In genomic region chr6:29444031-29444430, GRCh38 we compare ENCODE assay signal across 21 cellular contexts. TPM values are rescaled to one million over a fixed set of nuclear protein-coding genes. Genes with fewer than 3 reads are reported as not detected.
"Had no signal": no experiment of that assay in that cellular context is flagged by ENCODE, and none has a peak within 500 bp of the region (broad histone marks: within the 10 kb centered on the region; RNA-seq: fewer than 3 reads in every experiment).

No MANE protein-coding gene starts in this region.

RNA-seq across cellular contexts. Expression of gene OR10C1, which starts 4.9 kb away (rescaled TPM):
- total RNA-seq: activated naive CD4-positive, alpha-beta T cell treated with anti-CD3 and anti-CD28 coated beads for 36 hours; activated naive CD4-positive, alpha-beta T cell treated with anti-CD3 and anti-CD28 coated beads, Interleukin-2, amount 50 U/mL, for 72 hours; activated naive CD8-positive, alpha-beta T cell treated with anti-CD3 and anti-CD28 coated beads for 36 hours; activated naive CD8-positive, alpha-beta T cell treated with anti-CD3 and anti-CD28 coated beads, Interleukin-2, amount 10 ng/mL, durations not matched to agents 7 days and 5 days; activated T-cell treated with anti-CD3 and anti-CD28 coated beads, Interleukin-2, amount 50 U/mL, for 4 hours; activated T-cell treated with anti-CD3 and anti-CD28 coated beads, Interleukin-2, amount 50 U/mL, for 72 hours; activated T-helper 1 cell treated with anti-CD3 and anti-CD28 coated beads, Interleukin-12 subunit alpha, Interleukin-12 subunit beta, Interleukin-2, Interleukin-4 antibody, amounts not matched to agents 30 ng/mL and 10 ng/mL and 1 ng/mL, durations not matched to agents 14 hours and 24 hours and 36 hours; activated T-helper 17 cell treated with anti-CD3 and anti-CD28 coated beads, Interleukin-2, amount 50 U/mL, for 72 hours; activated T-helper 2 cell treated with anti-CD3 and anti-CD28 coated beads, Interferon-gamma antibody, Interleukin-2, Interleukin-4, amounts not matched to agents 10 μg/mL and 5 μg/mL and 100 μg/mL, durations not matched to agents 14 hours and 24 hours and 36 hours; adrenal gland; aorta; ascending aorta; astrocyte; body of pancreas; breast epithelium; bronchial epithelial cell; cardiac muscle cell; cardiac septum; cerebellum; chondrocyte had no signal
- polyA plus RNA-seq: adipose tissue, adrenal gland, aorta, cardiac muscle cell had no signal

RNA-seq across cellular contexts. Expression of gene OR11A1, which starts 12.8 kb away (rescaled TPM):
- total RNA-seq: activated naive CD4-positive, alpha-beta T cell treated with anti-CD3 and anti-CD28 coated beads for 36 hours; activated naive CD4-positive, alpha-beta T cell treated with anti-CD3 and anti-CD28 coated beads, Interleukin-2, amount 50 U/mL, for 72 hours; activated naive CD8-positive, alpha-beta T cell treated with anti-CD3 and anti-CD28 coated beads for 36 hours; activated naive CD8-positive, alpha-beta T cell treated with anti-CD3 and anti-CD28 coated beads, Interleukin-2, amount 10 ng/mL, durations not matched to agents 7 days and 5 days; activated T-cell treated with anti-CD3 and anti-CD28 coated beads, Interleukin-2, amount 50 U/mL, for 4 hours; activated T-cell treated with anti-CD3 and anti-CD28 coated beads, Interleukin-2, amount 50 U/mL, for 72 hours; activated T-helper 1 cell treated with anti-CD3 and anti-CD28 coated beads, Interleukin-12 subunit alpha, Interleukin-12 subunit beta, Interleukin-2, Interleukin-4 antibody, amounts not matched to agents 30 ng/mL and 10 ng/mL and 1 ng/mL, durations not matched to agents 14 hours and 24 hours and 36 hours; activated T-helper 17 cell treated with anti-CD3 and anti-CD28 coated beads, Interleukin-2, amount 50 U/mL, for 72 hours; activated T-helper 2 cell treated with anti-CD3 and anti-CD28 coated beads, Interferon-gamma antibody, Interleukin-2, Interleukin-4, amounts not matched to agents 10 μg/mL and 5 μg/mL and 100 μg/mL, durations not matched to agents 14 hours and 24 hours and 36 hours; adrenal gland; aorta; ascending aorta; astrocyte; body of pancreas; breast epithelium; bronchial epithelial cell; cardiac muscle cell; cardiac septum; cerebellum; chondrocyte had no signal
- polyA plus RNA-seq: adipose tissue, adrenal gland, aorta, cardiac muscle cell had no signal

RNA-seq across cellular contexts. Expression of gene OR2H1, which starts 12.9 kb away (rescaled TPM):
- total RNA-seq: activated naive CD4-positive, alpha-beta T cell treated with anti-CD3 and anti-CD28 coated beads for 36 hours; activated naive CD4-positive, alpha-beta T cell treated with anti-CD3 and anti-CD28 coated beads, Interleukin-2, amount 50 U/mL, for 72 hours; activated naive CD8-positive, alpha-beta T cell treated with anti-CD3 and anti-CD28 coated beads for 36 hours; activated naive CD8-positive, alpha-beta T cell treated with anti-CD3 and anti-CD28 coated beads, Interleukin-2, amount 10 ng/mL, durations not matched to agents 7 days and 5 days; activated T-cell treated with anti-CD3 and anti-CD28 coated beads, Interleukin-2, amount 50 U/mL, for 4 hours; activated T-cell treated with anti-CD3 and anti-CD28 coated beads, Interleukin-2, amount 50 U/mL, for 72 hours; activated T-helper 1 cell treated with anti-CD3 and anti-CD28 coated beads, Interleukin-12 subunit alpha, Interleukin-12 subunit beta, Interleukin-2, Interleukin-4 antibody, amounts not matched to agents 30 ng/mL and 10 ng/mL and 1 ng/mL, durations not matched to agents 14 hours and 24 hours and 36 hours; activated T-helper 17 cell treated with anti-CD3 and anti-CD28 coated beads, Interleukin-2, amount 50 U/mL, for 72 hours; activated T-helper 2 cell treated with anti-CD3 and anti-CD28 coated beads, Interferon-gamma antibody, Interleukin-2, Interleukin-4, amounts not matched to agents 10 μg/mL and 5 μg/mL and 100 μg/mL, durations not matched to agents 14 hours and 24 hours and 36 hours; adrenal gland; aorta; ascending aorta; astrocyte; body of pancreas; breast epithelium; bronchial epithelial cell; cardiac muscle cell; cardiac septum; cerebellum; chondrocyte had no signal
- polyA plus RNA-seq: adipose tissue, adrenal gland, aorta, cardiac muscle cell had no signal

RNA-seq across cellular contexts. Expression of gene OR12D1, which starts 29.3 kb away (rescaled TPM):
- total RNA-seq: activated naive CD4-positive, alpha-beta T cell treated with anti-CD3 and anti-CD28 coated beads for 36 hours; activated naive CD4-positive, alpha-beta T cell treated with anti-CD3 and anti-CD28 coated beads, Interleukin-2, amount 50 U/mL, for 72 hours; activated naive CD8-positive, alpha-beta T cell treated with anti-CD3 and anti-CD28 coated beads for 36 hours; activated naive CD8-positive, alpha-beta T cell treated with anti-CD3 and anti-CD28 coated beads, Interleukin-2, amount 10 ng/mL, durations not matched to agents 7 days and 5 days; activated T-cell treated with anti-CD3 and anti-CD28 coated beads, Interleukin-2, amount 50 U/mL, for 4 hours; activated T-cell treated with anti-CD3 and anti-CD28 coated beads, Interleukin-2, amount 50 U/mL, for 72 hours; activated T-helper 1 cell treated with anti-CD3 and anti-CD28 coated beads, Interleukin-12 subunit alpha, Interleukin-12 subunit beta, Interleukin-2, Interleukin-4 antibody, amounts not matched to agents 30 ng/mL and 10 ng/mL and 1 ng/mL, durations not matched to agents 14 hours and 24 hours and 36 hours; activated T-helper 17 cell treated with anti-CD3 and anti-CD28 coated beads, Interleukin-2, amount 50 U/mL, for 72 hours; activated T-helper 2 cell treated with anti-CD3 and anti-CD28 coated beads, Interferon-gamma antibody, Interleukin-2, Interleukin-4, amounts not matched to agents 10 μg/mL and 5 μg/mL and 100 μg/mL, durations not matched to agents 14 hours and 24 hours and 36 hours; adrenal gland; aorta; ascending aorta; astrocyte; body of pancreas; breast epithelium; bronchial epithelial cell; cardiac muscle cell; cardiac septum; cerebellum; chondrocyte had no signal
- polyA plus RNA-seq: adipose tissue, adrenal gland, aorta, cardiac muscle cell had no signal

RNA-seq across cellular contexts. Expression of gene MAS1L, which starts 43.7 kb away (rescaled TPM):
- total RNA-seq: activated naive CD4-positive, alpha-beta T cell treated with anti-CD3 and anti-CD28 coated beads for 36 hours; activated naive CD4-positive, alpha-beta T cell treated with anti-CD3 and anti-CD28 coated beads, Interleukin-2, amount 50 U/mL, for 72 hours; activated naive CD8-positive, alpha-beta T cell treated with anti-CD3 and anti-CD28 coated beads for 36 hours; activated naive CD8-positive, alpha-beta T cell treated with anti-CD3 and anti-CD28 coated beads, Interleukin-2, amount 10 ng/mL, durations not matched to agents 7 days and 5 days; activated T-cell treated with anti-CD3 and anti-CD28 coated beads, Interleukin-2, amount 50 U/mL, for 4 hours; activated T-cell treated with anti-CD3 and anti-CD28 coated beads, Interleukin-2, amount 50 U/mL, for 72 hours; activated T-helper 1 cell treated with anti-CD3 and anti-CD28 coated beads, Interleukin-12 subunit alpha, Interleukin-12 subunit beta, Interleukin-2, Interleukin-4 antibody, amounts not matched to agents 30 ng/mL and 10 ng/mL and 1 ng/mL, durations not matched to agents 14 hours and 24 hours and 36 hours; activated T-helper 17 cell treated with anti-CD3 and anti-CD28 coated beads, Interleukin-2, amount 50 U/mL, for 72 hours; activated T-helper 2 cell treated with anti-CD3 and anti-CD28 coated beads, Interferon-gamma antibody, Interleukin-2, Interleukin-4, amounts not matched to agents 10 μg/mL and 5 μg/mL and 100 μg/mL, durations not matched to agents 14 hours and 24 hours and 36 hours; adrenal gland; ascending aorta; astrocyte; body of pancreas; bronchial epithelial cell; cardiac muscle cell; cardiac septum; cerebellum; chondrocyte had no signal
- polyA plus RNA-seq: adrenal gland, aorta, cardiac muscle cell had no signal
